ENCODE assay signal across 8 cellular contexts in genomic region chr7:7640221-7641128, GRCh38. TPM values are rescaled to one million over a fixed set of nuclear protein-coding genes. Genes with fewer than 3 reads are reported as not detected.
DNase-seq lines count a peak whose midpoint lies in the region; ATAC-seq and TF ChIP-seq lines count a peak whose summit lies in the region.

UMAD1 (plus strand) TSS chr7:7640752; CDS start chr7:7673372, 32,620 bp downstream.

- TF ChIP-seq CTCF in choroid plexus epithelial cell (conservative IDR thresholded peaks at IDR 0.05; ENCODE audit: low read depth, low read length) (no peak), kidney epithelial cell (IDR thresholded peaks at IDR 0.05; ENCODE audit: insufficient read depth, low read length, poor library complexity, severe bottlenecking) (no peak)

- peaks cover 38% of the 10 kb centered on the region for H3K4me1 Mint-ChIP-seq in activated CD4-positive, alpha-beta T cell treated with anti-CD3 and anti-CD28 coated beads for 36 hours

- intact Hi-C loops in activated CD4-positive, alpha-beta T cell treated with anti-CD3 and anti-CD28 coated beads for 36 hours (cut with DNase I, micrococcal nuclease) = loop anchor here (1.0 to 5.0 kb wide), 14 partner anchors 31 to 908 kb away; partner anchors contain the start of genes C1GALT1 (in 2 of the 2), GLCCI1 (in 2 of the 2), MIOS (in 2 of the 2) and RPA3 (in 1 of the 2)

- H3K27me3 ChIP-seq in kidney epithelial cell (ENCODE audit: control insufficient read depth, insufficient read depth, low read length) = no peaks in the 10 kb centered on the region

- H3K27me3 Mint-ChIP-seq in activated CD4-positive, alpha-beta T cell treated with anti-CD3 and anti-CD28 coated beads for 36 hours = no peaks in the 10 kb centered on the region

- peaks cover 36% of the 10 kb centered on the region for H3K36me3 Mint-ChIP-seq in activated CD4-positive, alpha-beta T cell treated with anti-CD3 and anti-CD28 coated beads for 36 hours (ENCODE audit: low read depth)

- peak within 1 kb of the TSS; percentile 99 for H3K27ac Mint-ChIP-seq in activated CD4-positive, alpha-beta T cell treated with anti-CD3 and anti-CD28 coated beads for 36 hours

- CTCF ChIA-PET in activated CD4-positive, alpha-beta T cell treated with anti-CD3 and anti-CD28 coated beads for 36 hours (lab: Charles Lee) = interaction anchor here (0.6 to 3.5 kb wide), 12 partner anchors 9 to 1785 kb away, joined by 3 to 20 read pairs (median 3); no protein-coding TSS in a partner anchor

- peak within 1 kb of the TSS; percentile 93 for H3K4me3 Mint-ChIP-seq in activated CD4-positive, alpha-beta T cell treated with anti-CD3 and anti-CD28 coated beads for 36 hours

- ATAC-seq in HG03442 (IDR thresholded peaks at IDR 0.05; ENCODE audit: unreplicated experiment) = peak; percentile 95
- ATAC-seq in activated CD4-positive, alpha-beta T cell treated with anti-CD3 and anti-CD28 coated beads for 36 hours = peak; percentile 92

- DNase-seq in Ammon's horn (ENCODE audit: low spot score) = peak; percentile 100
- peak; percentile 79 for DNase-seq in GM19238 (ENCODE audit: insufficient read length, low spot score)
- DNase-seq in NCI-H524 (lab: John Stamatoyannopoulos, UW) = peak; percentile 97 to 98
- peak; percentile 99 for DNase-seq in activated CD4-positive, alpha-beta T cell treated with anti-CD3 and anti-CD28 coated beads for 36 hours
- peak; percentile 99 for DNase-seq in choroid plexus epithelial cell (ENCODE audit: low read depth)
- DNase-seq in kidney epithelial cell (ENCODE audit: low read depth) = peak; percentile 98
- peak; percentile 95 to 98 for DNase-seq in stimulated activated CD4-positive, alpha-beta T cell treated with anti-CD3 and anti-CD28 coated beads, Interleukin-15, amount 100 ng/mL, for 48 hours (ENCODE audit: low read depth in 2 of 2)

- H3K4me3 ChIP-seq in choroid plexus epithelial cell (ENCODE audit: low read depth, low read length) (peak within 1 kb of the TSS; percentile 78), kidney epithelial cell (ENCODE audit: low read depth, low read length) (peak within 1 kb of the TSS; percentile 97)

- no peaks in the 10 kb centered on the region for H3K9me3 Mint-ChIP-seq in activated CD4-positive, alpha-beta T cell treated with anti-CD3 and anti-CD28 coated beads for 36 hours (ENCODE audit: low read depth)

- POLR2A ChIA-PET in activated CD4-positive, alpha-beta T cell treated with anti-CD3 and anti-CD28 coated beads for 36 hours (lab: Charles Lee) = interaction anchor here (0.6 to 1.8 kb wide), 11 partner anchors 14 to 494 kb away, joined by 3 to 7 read pairs (median 4); no protein-coding TSS in a partner anchor

- H3K36me3 ChIP-seq in kidney epithelial cell (ENCODE audit: control insufficient read depth, insufficient read depth, low read length) = no peaks in the 10 kb centered on the region

RNA-seq across cellular contexts. Expression of gene UMAD1, which starts in this region (rescaled TPM):
- 10 to 100 TPM; 13.1 to 14.5 TPM for total RNA-seq in activated CD4-positive, alpha-beta T cell treated with anti-CD3 and anti-CD28 coated beads for 36 hours
- 10.7 and 16.2 TPM in 2 replicates for total RNA-seq in kidney epithelial cell

Comparison
In these comparisons a context has a peak if more than half of its experiments do, and no peak if none do; other contexts are left out.
1. Peak in every context shown above with its lines: DNase-seq, ATAC-seq and H3K4me3 ChIP-seq.